34 cellular contexts compared by ENCODE assay signal in the genomic region with DNA sequence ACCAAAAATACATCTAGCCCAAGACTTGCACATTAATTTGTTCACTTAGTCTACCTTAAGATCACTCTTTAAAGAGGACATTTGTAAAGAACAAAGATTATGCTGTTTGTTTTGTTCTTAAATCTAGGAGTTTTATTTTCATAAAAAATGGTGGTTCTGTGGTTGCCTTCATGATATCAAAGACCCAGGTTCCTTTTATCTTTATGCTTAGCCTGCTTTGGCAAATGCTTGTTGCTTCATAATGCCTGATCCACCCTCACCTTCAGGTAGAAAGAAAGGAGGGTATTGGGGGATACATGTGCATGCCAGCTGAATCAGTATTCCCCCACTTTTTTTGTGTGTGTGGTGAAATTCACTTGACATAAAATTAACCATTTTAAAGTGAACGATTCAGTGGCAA.
"Had no signal": no experiment of that assay in that cellular context is flagged by ENCODE, and none has a peak within 500 bp of the region (broad histone marks: within the 10 kb centered on the region; RNA-seq: fewer than 3 reads in every experiment).

No MANE protein-coding gene starts in this region.

- ATAC-seq: activated CD4-positive, alpha-beta T cell treated with anti-CD3 and anti-CD28 coated beads for 36 hours; activated CD8-positive, alpha-beta memory T cell treated with anti-CD3 and anti-CD28 coated beads, Interleukin-2, amount 10 ng/mL, durations not matched to agents 7 days and 5 days; activated CD8-positive, alpha-beta T cell treated with anti-CD3 and anti-CD28 coated beads, Interleukin-2, amount 10 ng/mL, durations not matched to agents 7 days and 5 days; activated naive CD8-positive, alpha-beta T cell treated with anti-CD3 and anti-CD28 coated beads, Interleukin-2, amount 50 U/mL, for 24 hours; esophagus mucosa had no signal

- H3K4me3 Mint-ChIP-seq: activated CD4-positive, alpha-beta memory T cell treated with anti-CD3 and anti-CD28 coated beads for 36 hours; activated CD4-positive, alpha-beta T cell treated with anti-CD3 and anti-CD28 coated beads for 36 hours; activated CD4-positive, alpha-beta T cell treated with anti-CD3 and anti-CD28 coated beads, Interleukin-2, amount 10 ng/mL, durations not matched to agents 24 days and 14 days; activated CD8-positive, alpha-beta memory T cell treated with anti-CD3 and anti-CD28 coated beads, Interleukin-2, amount 10 ng/mL, durations not matched to agents 7 days and 5 days; activated CD8-positive, alpha-beta T cell treated with anti-CD3 and anti-CD28 coated beads, Interleukin-2, amount 10 ng/mL, durations not matched to agents 7 days and 5 days; activated naive CD4-positive, alpha-beta T cell treated with anti-CD3 and anti-CD28 coated beads for 36 hours; activated naive CD4-positive, alpha-beta T cell treated with anti-CD3 and anti-CD28 coated beads, Interleukin-2, amount 50 U/mL, for 24 hours; activated naive CD8-positive, alpha-beta T cell treated with anti-CD3 and anti-CD28 coated beads for 36 hours; activated naive CD8-positive, alpha-beta T cell treated with anti-CD3 and anti-CD28 coated beads, Interleukin-2, amount 50 U/mL, for 24 hours; activated T-helper 1 cell treated with anti-CD3 and anti-CD28 coated beads, Interleukin-12 subunit alpha, Interleukin-12 subunit beta, Interleukin-2, Interleukin-4 antibody, amounts not matched to agents 30 ng/mL and 10 ng/mL and 1 ng/mL, durations not matched to agents 14 hours and 24 hours and 36 hours; brain; central memory CD8-positive, alpha-beta T cell; dendritic cell treated with granulocyte-macrophage colony-stimulating factor and Interleukin-4, amounts not matched to agents 40 ng/mL and 50 ng/mL, for 4 days; endodermal cell had no signal

- H3K4me1 Mint-ChIP-seq: activated CD4-positive, alpha-beta T cell treated with anti-CD3 and anti-CD28 coated beads, Interleukin-2, amount 10 ng/mL, durations not matched to agents 24 days and 14 days; activated CD8-positive, alpha-beta memory T cell treated with anti-CD3 and anti-CD28 coated beads, Interleukin-2, amount 10 ng/mL, durations not matched to agents 7 days and 5 days; brain; central memory CD8-positive, alpha-beta T cell had no signal

- H3K4me3 ChIP-seq: adrenal gland, breast epithelium, cardiac muscle cell, coronary artery, dorsolateral prefrontal cortex had no signal

- H3K27me3 ChIP-seq: adrenal gland, breast epithelium, cardiac muscle cell, dorsolateral prefrontal cortex had no signal

- H3K9me3 ChIP-seq: adrenal gland, breast epithelium had no signal

- H3K27me3 Mint-ChIP-seq: activated CD4-positive, alpha-beta memory T cell treated with anti-CD3 and anti-CD28 coated beads for 36 hours; activated CD4-positive, alpha-beta T cell treated with anti-CD3 and anti-CD28 coated beads for 36 hours; activated CD8-positive, alpha-beta memory T cell treated with anti-CD3 and anti-CD28 coated beads, Interleukin-2, amount 10 ng/mL, durations not matched to agents 7 days and 5 days; activated naive CD4-positive, alpha-beta T cell treated with anti-CD3 and anti-CD28 coated beads, Interleukin-2, amount 50 U/mL, for 24 hours; activated naive CD8-positive, alpha-beta T cell treated with anti-CD3 and anti-CD28 coated beads for 36 hours; activated naive CD8-positive, alpha-beta T cell treated with anti-CD3 and anti-CD28 coated beads, Interleukin-2, amount 50 U/mL, for 24 hours; brain; central memory CD8-positive, alpha-beta T cell; dendritic cell treated with granulocyte-macrophage colony-stimulating factor and Interleukin-4, amounts not matched to agents 40 ng/mL and 50 ng/mL, for 4 days had no signal

- H3K27ac ChIP-seq: adrenal gland, breast epithelium, cardiac muscle cell, coronary artery, dorsolateral prefrontal cortex had no signal

- H3K27ac Mint-ChIP-seq: activated CD4-positive, alpha-beta memory T cell treated with anti-CD3 and anti-CD28 coated beads for 36 hours; activated CD4-positive, alpha-beta T cell treated with anti-CD3 and anti-CD28 coated beads for 36 hours; activated CD4-positive, alpha-beta T cell treated with anti-CD3 and anti-CD28 coated beads, Interleukin-2, amount 10 ng/mL, durations not matched to agents 24 days and 14 days; activated CD8-positive, alpha-beta memory T cell treated with anti-CD3 and anti-CD28 coated beads, Interleukin-2, amount 10 ng/mL, durations not matched to agents 7 days and 5 days; activated CD8-positive, alpha-beta T cell treated with anti-CD3 and anti-CD28 coated beads, Interleukin-2, amount 10 ng/mL, durations not matched to agents 7 days and 5 days; activated naive CD4-positive, alpha-beta T cell treated with anti-CD3 and anti-CD28 coated beads for 36 hours; activated naive CD4-positive, alpha-beta T cell treated with anti-CD3 and anti-CD28 coated beads, Interleukin-2, amount 50 U/mL, for 24 hours; activated naive CD8-positive, alpha-beta T cell treated with anti-CD3 and anti-CD28 coated beads for 36 hours; activated naive CD8-positive, alpha-beta T cell treated with anti-CD3 and anti-CD28 coated beads, Interleukin-2, amount 50 U/mL, for 24 hours; activated T-helper 1 cell treated with anti-CD3 and anti-CD28 coated beads, Interleukin-12 subunit alpha, Interleukin-12 subunit beta, Interleukin-2, Interleukin-4 antibody, amounts not matched to agents 30 ng/mL and 10 ng/mL and 1 ng/mL, durations not matched to agents 14 hours and 24 hours and 36 hours; activated T-helper 2 cell treated with anti-CD3 and anti-CD28 coated beads, Interferon-gamma antibody, Interleukin-2, Interleukin-4, amounts not matched to agents 10 μg/mL and 5 μg/mL and 100 μg/mL, durations not matched to agents 14 hours and 24 hours and 36 hours; brain; dendritic cell treated with granulocyte-macrophage colony-stimulating factor and Interleukin-4, amounts not matched to agents 40 ng/mL and 50 ng/mL, for 4 days; endodermal cell had no signal

- H3K9me3 Mint-ChIP-seq: activated CD4-positive, alpha-beta memory T cell treated with anti-CD3 and anti-CD28 coated beads for 36 hours; activated CD4-positive, alpha-beta T cell treated with anti-CD3 and anti-CD28 coated beads, Interleukin-2, amount 10 ng/mL, durations not matched to agents 24 days and 14 days; activated naive CD4-positive, alpha-beta T cell treated with anti-CD3 and anti-CD28 coated beads for 36 hours; activated naive CD4-positive, alpha-beta T cell treated with anti-CD3 and anti-CD28 coated beads, Interleukin-2, amount 50 U/mL, for 24 hours; activated naive CD8-positive, alpha-beta T cell treated with anti-CD3 and anti-CD28 coated beads for 36 hours; activated naive CD8-positive, alpha-beta T cell treated with anti-CD3 and anti-CD28 coated beads, Interleukin-2, amount 50 U/mL, for 24 hours; activated T-helper 1 cell treated with anti-CD3 and anti-CD28 coated beads, Interleukin-12 subunit alpha, Interleukin-12 subunit beta, Interleukin-2, Interleukin-4 antibody, amounts not matched to agents 30 ng/mL and 10 ng/mL and 1 ng/mL, durations not matched to agents 14 hours and 24 hours and 36 hours; activated T-helper 2 cell treated with anti-CD3 and anti-CD28 coated beads, Interferon-gamma antibody, Interleukin-2, Interleukin-4, amounts not matched to agents 10 μg/mL and 5 μg/mL and 100 μg/mL, durations not matched to agents 14 hours and 24 hours and 36 hours; central memory CD8-positive, alpha-beta T cell; dendritic cell treated with granulocyte-macrophage colony-stimulating factor and Interleukin-4, amounts not matched to agents 40 ng/mL and 50 ng/mL, for 4 days; endodermal cell had no signal

- H3K4me1 ChIP-seq: adrenal gland, breast epithelium had no signal

- H3K36me3 Mint-ChIP-seq: activated CD4-positive, alpha-beta memory T cell treated with anti-CD3 and anti-CD28 coated beads for 36 hours; activated CD8-positive, alpha-beta memory T cell treated with anti-CD3 and anti-CD28 coated beads, Interleukin-2, amount 10 ng/mL, durations not matched to agents 7 days and 5 days; activated naive CD4-positive, alpha-beta T cell treated with anti-CD3 and anti-CD28 coated beads, Interleukin-2, amount 50 U/mL, for 24 hours; brain had no signal

- H3K36me3 ChIP-seq: adrenal gland, breast epithelium, cardiac muscle cell had no signal

- DNase-seq: activated CD4-positive, alpha-beta memory T cell treated with anti-CD3 and anti-CD28 coated beads for 36 hours; activated CD4-positive, alpha-beta T cell treated with anti-CD3 and anti-CD28 coated beads for 36 hours; activated CD4-positive, alpha-beta T cell treated with anti-CD3 and anti-CD28 coated beads, Interleukin-2, amount 10 ng/mL, durations not matched to agents 24 days and 14 days; activated CD4-positive, CD25-positive, alpha-beta regulatory T cell; activated CD4-positive, CD25-positive, alpha-beta regulatory T cell treated with anti-CD3 and anti-CD28 coated beads, Interleukin-2, amount 50 U/mL, for 72 hours; activated CD8-positive, alpha-beta memory T cell treated with anti-CD3 and anti-CD28 coated beads, Interleukin-2, amount 10 ng/mL, durations not matched to agents 7 days and 5 days; activated CD8-positive, alpha-beta memory T cell treated with anti-CD3 and anti-CD28 coated beads, Interleukin-2, amount 50 U/mL, for 4 hours; activated CD8-positive, alpha-beta T cell treated with anti-CD3 and anti-CD28 coated beads, Interleukin-2, amount 10 ng/mL, durations not matched to agents 7 days and 5 days; activated effector memory CD4-positive, alpha-beta T cell treated with anti-CD3 and anti-CD28 coated beads, Interleukin-2, amount 50 U/mL, for 16 hours; activated naive CD4-positive, alpha-beta T cell treated with anti-CD3 and anti-CD28 coated beads for 36 hours; activated naive CD8-positive, alpha-beta T cell treated with anti-CD3 and anti-CD28 coated beads for 36 hours; activated naive CD8-positive, alpha-beta T cell treated with anti-CD3 and anti-CD28 coated beads, Interleukin-2, amount 50 U/mL, for 24 hours; activated T-cell treated with anti-CD3 and anti-CD28 coated beads, Interleukin-2, amount 50 U/mL, for 1 hour; activated T-cell treated with anti-CD3 and anti-CD28 coated beads, Interleukin-2, amount 50 U/mL, for 48 hours; adrenal gland; amygdala; aorta; dorsolateral prefrontal cortex; effector memory CD4-positive, alpha-beta T cell; endodermal cell; foreskin fibroblast; head of caudate nucleus; T-helper 1 cell; T-helper 2 cell had no signal
